In genomic region chr14:52790011-52790755, GRCh38 we compare ENCODE assay signal across 8 cellular contexts. TPM values are rescaled to one million over a fixed set of nuclear protein-coding genes. Genes with fewer than 3 reads are reported as not detected.
DNase-seq lines count a peak whose midpoint lies in the region; TF ChIP-seq lines count a peak whose summit lies in the region.

No MANE protein-coding gene starts in this region.

- intact Hi-C loops in dorsolateral prefrontal cortex (cut with DNase I), result loop anchor here in 1 of 2 donors (2.0 kb wide), 1 partner anchor 59 kb away; the partner anchor contains the start of gene STYX

- no peaks in the 10 kb centered on the region for H3K27me3 Mint-ChIP-seq in nephron progenitor cell (ENCODE audit: low read depth, poor library complexity)

- H3K27ac ChIP-seq in DOHH2 (ENCODE audit: low read depth, low read length), result no peak overlapping the region
- H3K27ac ChIP-seq in dorsolateral prefrontal cortex, result peak overlapping the region in 18 of 59 donors; percentile 75 to 96 (median 88)

- H3K9me3 ChIP-seq in DOHH2 (ENCODE audit: control insufficient read depth, insufficient read depth, low read length), result no peaks in the 10 kb centered on the region
- H3K9me3 ChIP-seq in Loucy (ENCODE audit: insufficient read depth, low read depth, low read length), result no peaks in the 10 kb centered on the region

- H3K9ac ChIP-seq in Loucy (ENCODE audit: low read depth, low read length, poor library complexity, severe bottlenecking), result peak overlapping the region; percentile 81

- peak overlapping the region; percentile 91 for H3K4me3 Mint-ChIP-seq in nephron progenitor cell

- no peak for TF ChIP-seq CTCF in DOHH2 (IDR thresholded peaks at IDR 0.05; ENCODE audit: low read depth, low read length, poor library complexity, severe bottlenecking)
- no peak for TF ChIP-seq CTCF in Loucy (conservative IDR thresholded peaks at IDR 0.05; ENCODE audit: low read length)
- no peak for TF ChIP-seq CTCF in dorsolateral prefrontal cortex (IDR thresholded peaks at IDR 0.05 in 54 of 56, conservative IDR thresholded peaks at IDR 0.05 in 2 of 56; ENCODE audit: low read depth in 1 of 56, partially characterized antibody in 56 of 56)
- TF ChIP-seq CTCF in nephron progenitor cell (IDR thresholded peaks at IDR 0.05), result no peak

- H3K9me3 Mint-ChIP-seq in nephron progenitor cell, result peaks cover 2% of the 10 kb centered on the region

- H3K4me1 ChIP-seq in DOHH2 (ENCODE audit: control insufficient read depth, low read length) (peaks cover 16% of the 10 kb centered on the region), Loucy (ENCODE audit: insufficient read depth, low read length, poor library complexity, severe bottlenecking) (peaks cover 33% of the 10 kb centered on the region)

- peaks cover 38% of the 10 kb centered on the region for H3K4me1 Mint-ChIP-seq in nephron progenitor cell

- no peak for DNase-seq in dorsolateral prefrontal cortex
- DNase-seq in nephron progenitor cell, result no peak
- no peak for DNase-seq in glomerular visceral epithelial cell (ENCODE audit: extremely low spot score)
- DNase-seq in activated CD8-positive, alpha-beta memory T cell treated with anti-CD3 and anti-CD28 coated beads for 24 hours, result no peak
- DNase-seq in epidermal melanocyte (ENCODE audit: insufficient read length, low spot score), result no peak
- DNase-seq in KG1 (lab: John Stamatoyannopoulos, UW), result no peak

- H3K9me2 ChIP-seq in DOHH2 (replicated peaks; ENCODE audit: control insufficient read depth, low read length) (no peaks in the 10 kb centered on the region), Loucy (replicated peaks; ENCODE audit: low read depth, low read length) (no peaks in the 10 kb centered on the region)

- H2AFZ ChIP-seq in Loucy (ENCODE audit: low read length), result peak overlapping the region; percentile 98; the same call in 1 of the 2 replicates

- H3K4me3 ChIP-seq in DOHH2 (ENCODE audit: low read length) (peak overlapping the region; percentile 87), Loucy (ENCODE audit: low read length, poor library complexity, severe bottlenecking) (peak overlapping the region; percentile 96), dorsolateral prefrontal cortex (peak overlapping the region; percentile 64 to 98 (median 88))

- H3K27me3 ChIP-seq in DOHH2 (ENCODE audit: control insufficient read depth, low read length) (no peaks in the 10 kb centered on the region), Loucy (ENCODE audit: insufficient read depth, low read length, poor library complexity, severe bottlenecking) (no peaks in the 10 kb centered on the region), dorsolateral prefrontal cortex (no peaks in the 10 kb centered on the region)

- H4K20me1 ChIP-seq in DOHH2 (ENCODE audit: control insufficient read depth, insufficient read depth, low read depth, low read length), result no peaks in the 10 kb centered on the region
- H4K20me1 ChIP-seq in Loucy (ENCODE audit: insufficient read depth, low read length, poor library complexity, severe bottlenecking), result no peaks in the 10 kb centered on the region

- H3K79me2 ChIP-seq in DOHH2 (ENCODE audit: control insufficient read depth, low read length), result peaks cover 39% of the 10 kb centered on the region
- H3K79me2 ChIP-seq in Loucy (ENCODE audit: insufficient read depth, low read length), result peaks cover 42% of the 10 kb centered on the region

- H3F3A ChIP-seq in DOHH2 (ENCODE audit: control insufficient read depth, insufficient read depth) (peaks cover 7% of the 10 kb centered on the region; the same call in 1 of the 2 replicates), Loucy (ENCODE audit: low read depth) (no peaks in the 10 kb centered on the region)

- peak overlapping the region; percentile 81 for H3K4me2 ChIP-seq in DOHH2 (ENCODE audit: low read length)
- peak overlapping the region; percentile 80 for H3K4me2 ChIP-seq in Loucy (ENCODE audit: low read depth, low read length, poor library complexity, severe bottlenecking)

- peak overlapping the region; percentile 79 for H3K27ac Mint-ChIP-seq in nephron progenitor cell

- H3K36me3 ChIP-seq in DOHH2 (ENCODE audit: control insufficient read depth, low read length) (no peaks in the 10 kb centered on the region; the same call in 1 of the 2 replicates), Loucy (ENCODE audit: insufficient read depth, low read length) (no peaks in the 10 kb centered on the region)

- H3K36me3 Mint-ChIP-seq in nephron progenitor cell (ENCODE audit: low read depth), result peaks cover 12% of the 10 kb centered on the region

RNA-seq across cellular contexts. Expression of gene GNPNAT1, which starts 1.2 kb away (rescaled TPM):
- 10 to 100 TPM in 119 of 120 experiments, 1 to 10 TPM in 1; 8.5 to 31.1 (median 17.1) TPM for total RNA-seq in dorsolateral prefrontal cortex
